1 cellular context compared by ENCODE assay signal in the genomic region with DNA sequence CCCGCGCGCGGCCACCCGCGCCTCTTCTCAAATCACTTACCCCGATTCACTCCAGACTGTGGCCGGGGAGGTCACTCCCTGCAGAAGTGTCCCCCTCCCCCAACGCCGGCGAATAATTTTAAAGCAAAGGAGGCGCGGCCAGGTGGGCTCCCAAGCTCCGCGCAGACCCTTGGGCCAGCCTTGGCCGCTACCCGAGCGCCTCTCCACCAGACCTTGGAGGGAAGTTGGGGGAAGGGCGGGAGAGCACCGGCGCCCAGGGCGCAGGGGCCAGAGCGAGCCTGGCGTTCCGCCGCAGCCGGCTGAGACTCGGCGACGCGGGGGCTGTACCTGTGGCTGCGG.
TF ChIP-seq lines count a peak whose summit lies in the region.

No MANE protein-coding gene starts in this region.

TF ChIP-seq in HepG2, 621 proteins besides CTCF, POLR2A, EP300 and RAD21 (continued from another document):
- TF ChIP-seq, protein P1, sequence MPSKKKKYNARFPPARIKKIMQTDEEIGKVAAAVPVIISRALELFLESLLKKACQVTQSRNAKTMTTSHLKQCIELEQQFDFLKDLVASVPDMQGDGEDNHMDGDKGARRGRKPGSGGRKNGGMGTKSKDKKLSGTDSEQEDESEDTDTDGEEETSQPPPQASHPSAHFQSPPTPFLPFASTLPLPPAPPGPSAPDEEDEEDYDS (CRISPR knock-in tag; IDR thresholded peaks at IDR 0.05), result no peak
- TF ChIP-seq GABPA (IDR thresholded peaks at IDR 0.05; ENCODE audit: low read depth, low read length), result no peak
- no peak for TF ChIP-seq GABPA (CRISPR knock-in tag; IDR thresholded peaks at IDR 0.05; ENCODE audit: low read depth)
- TF ChIP-seq ZNF496 (CRISPR knock-in tag; IDR thresholded peaks at IDR 0.05; ENCODE audit: insufficient replicate concordance), result no peak
- TF ChIP-seq, protein P2, sequence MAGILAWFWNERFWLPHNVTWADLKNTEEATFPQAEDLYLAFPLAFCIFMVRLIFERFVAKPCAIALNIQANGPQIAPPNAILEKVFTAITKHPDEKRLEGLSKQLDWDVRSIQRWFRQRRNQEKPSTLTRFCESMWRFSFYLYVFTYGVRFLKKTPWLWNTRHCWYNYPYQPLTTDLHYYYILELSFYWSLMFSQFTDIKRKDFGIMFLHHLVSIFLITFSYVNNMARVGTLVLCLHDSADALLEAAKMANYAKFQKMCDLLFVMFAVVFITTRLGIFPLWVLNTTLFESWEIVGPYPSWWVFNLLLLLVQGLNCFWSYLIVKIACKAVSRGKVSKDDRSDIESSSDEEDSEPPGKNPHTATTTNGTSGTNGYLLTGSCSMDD (CRISPR knock-in tag; IDR thresholded peaks at IDR 0.05), result no peak
- no peak for TF ChIP-seq CENPX (CRISPR knock-in tag; IDR thresholded peaks at IDR 0.05)
- no peak for TF ChIP-seq WIZ (CRISPR knock-in tag; IDR thresholded peaks at IDR 0.05)
- TF ChIP-seq ATF7 (IDR thresholded peaks at IDR 0.05), result no peak
- TF ChIP-seq ATF7 (CRISPR knock-in tag; IDR thresholded peaks at IDR 0.05), result no peak
- TF ChIP-seq, protein P3, sequence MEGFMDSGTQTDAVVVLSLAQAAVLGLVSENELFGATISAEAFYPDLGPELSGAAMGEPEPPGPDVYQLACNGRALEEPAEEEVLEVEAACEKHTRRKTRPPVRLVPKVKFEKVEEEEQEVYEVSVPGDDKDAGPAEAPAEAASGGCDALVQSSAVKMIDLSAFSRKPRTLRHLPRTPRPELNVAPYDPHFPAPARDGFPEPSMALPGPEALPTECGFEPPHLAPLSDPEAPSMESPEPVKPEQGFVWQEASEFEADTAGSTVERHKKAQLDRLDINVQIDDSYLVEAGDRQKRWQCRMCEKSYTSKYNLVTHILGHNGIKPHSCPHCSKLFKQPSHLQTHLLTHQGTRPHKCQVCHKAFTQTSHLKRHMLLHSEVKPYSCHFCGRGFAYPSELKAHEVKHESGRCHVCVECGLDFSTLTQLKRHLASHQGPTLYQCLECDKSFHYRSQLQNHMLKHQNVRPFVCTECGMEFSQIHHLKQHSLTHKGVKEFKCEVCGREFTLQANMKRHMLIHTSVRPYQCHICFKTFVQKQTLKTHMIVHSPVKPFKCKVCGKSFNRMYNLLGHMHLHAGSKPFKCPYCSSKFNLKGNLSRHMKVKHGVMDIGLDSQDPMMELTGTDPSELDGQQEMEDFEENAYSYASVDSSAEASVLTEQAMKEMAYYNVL (CRISPR knock-in tag; IDR thresholded peaks at IDR 0.05; ENCODE audit: borderline replicate concordance), result no peak
- no peak for TF ChIP-seq MAFF (IDR thresholded peaks at IDR 0.05; ENCODE audit: low read depth, low read length)
- no peak for TF ChIP-seq MIXL1 (CRISPR knock-in tag; IDR thresholded peaks at IDR 0.05)
- TF ChIP-seq, protein P4, sequence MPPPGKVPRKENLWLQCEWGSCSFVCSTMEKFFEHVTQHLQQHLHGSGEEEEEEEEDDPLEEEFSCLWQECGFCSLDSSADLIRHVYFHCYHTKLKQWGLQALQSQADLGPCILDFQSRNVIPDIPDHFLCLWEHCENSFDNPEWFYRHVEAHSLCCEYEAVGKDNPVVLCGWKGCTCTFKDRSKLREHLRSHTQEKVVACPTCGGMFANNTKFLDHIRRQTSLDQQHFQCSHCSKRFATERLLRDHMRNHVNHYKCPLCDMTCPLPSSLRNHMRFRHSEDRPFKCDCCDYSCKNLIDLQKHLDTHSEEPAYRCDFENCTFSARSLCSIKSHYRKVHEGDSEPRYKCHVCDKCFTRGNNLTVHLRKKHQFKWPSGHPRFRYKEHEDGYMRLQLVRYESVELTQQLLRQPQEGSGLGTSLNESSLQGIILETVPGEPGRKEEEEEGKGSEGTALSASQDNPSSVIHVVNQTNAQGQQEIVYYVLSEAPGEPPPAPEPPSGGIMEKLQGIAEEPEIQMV (CRISPR knock-in tag; IDR thresholded peaks at IDR 0.05; ENCODE audit: low read depth), result no peak
- TF ChIP-seq ZNF781 (CRISPR knock-in tag; IDR thresholded peaks at IDR 0.05; ENCODE audit: borderline replicate concordance, not compliant biosample characterization), result no peak
TF ChIP-seq in HepG2: peak in this region for 0.
